In genomic region chr10:4663162-4663992, GRCh38 we compare ENCODE assay signal across 7 cellular contexts.
A peak's percentile ranks its signal among the peaks of the same experiment; 100 is the strongest.
DNase-seq lines count a peak whose midpoint lies in the region; ATAC-seq, FAIRE-seq and TF ChIP-seq lines count a peak whose summit lies in the region.

No MANE protein-coding gene starts in this region.

- peak; percentile 6; the same call in 1 of the 2 replicates for TF ChIP-seq RAD21 in IMR-90 (IDR thresholded peaks at IDR 0.05; ENCODE audit: low read length)

- peak; percentile 99 for FAIRE-seq in RCC 7860 (lab: Jason Lieb, UNC)

- no peaks in the 10 kb centered on the region for H4K20me1 ChIP-seq in IMR-90 (ENCODE audit: insufficient read depth, low read length)

- no peaks in the 10 kb centered on the region for H3K27me3 ChIP-seq in IMR-90 (ENCODE audit: control insufficient read depth, insufficient read depth, low read length)

- dilution Hi-C loops in IMR-90 (cut with HindIII; ENCODE audit: low sequenced_read_pairs, unreplicated experiment) = no loop called here

- H3K4ac ChIP-seq in IMR-90 (ENCODE audit: low read depth, low read length) = peak overlapping the region; percentile 100

- H3K9me3 ChIP-seq in IMR-90 (ENCODE audit: control insufficient read depth, insufficient read depth, low read length) = no peaks in the 10 kb centered on the region

- peak overlapping the region; percentile 98 for H3K18ac ChIP-seq in IMR-90 (ENCODE audit: low read depth, low read length)

- ATAC-seq in GM21737 (IDR thresholded peaks at IDR 0.05; ENCODE audit: unreplicated experiment) (peak; percentile 78), IMR-90 (ENCODE audit: low read depth) (peak; percentile 94), naive B cell (ENCODE audit: low read depth in 2 of 2) (peak; percentile 90 to 95)

- H3K4me1 ChIP-seq in IMR-90 (ENCODE audit: control insufficient read depth, insufficient read depth, low read length) = peaks cover 15% of the 10 kb centered on the region

- H4K91ac ChIP-seq in IMR-90 (ENCODE audit: insufficient read depth, low read depth, low read length) = peak overlapping the region; percentile 99

- in situ Hi-C loops in G401 (cut with HindIII; ENCODE audit: low sequenced_read_pairs) (no loop called here), IMR-90 (cut with MboI; ENCODE audit: low sequenced_read_pairs) (loop anchor here (5.0 to 10.0 kb wide), 2 partner anchors 419 to 881 kb away; no protein-coding TSS in a partner anchor)

- CTCF ChIA-PET in IMR-90 (lab: Yijun Ruan, JAX) = interaction anchor here (1.9 kb wide), 1 partner anchor 103 kb away, joined by 6 read pairs; no protein-coding TSS in a partner anchor

- peak overlapping the region; percentile 8; the same call in 1 of the 2 replicates for H3K4me3 ChIP-seq in IMR-90 (ENCODE audit: insufficient read depth, low read depth, low read length)
- H3K4me3 ChIP-seq in epithelial cell of proximal tubule (ENCODE audit: low read depth, low read length) = peak overlapping the region; percentile 21

- peak overlapping the region; percentile 100 for H2BK20ac ChIP-seq in IMR-90 (ENCODE audit: low read depth, low read length)

- DNase-seq in G401 (ENCODE audit: low spot score) = peak; percentile 64
- peak; percentile 99 for DNase-seq in IMR-90
- peak; percentile 100 for DNase-seq in RCC 7860 (ENCODE audit: low spot score)
- DNase-seq in epithelial cell of proximal tubule (ENCODE audit: low read depth) = peak; percentile 100
- peak; percentile 30 for DNase-seq in naive B cell
- no peak for DNase-seq in activated gamma-delta T cell (lab: John Stamatoyannopoulos, UW)

- peak overlapping the region; percentile 97 for H2BK15ac ChIP-seq in IMR-90 (ENCODE audit: low read depth, low read length)

- H3K4me2 ChIP-seq in IMR-90 (ENCODE audit: low read depth, low read length) = peak overlapping the region; percentile 80

- H2AK9ac ChIP-seq in IMR-90 (replicated peaks; ENCODE audit: low read depth, low read length, poor library complexity) = no peak overlapping the region

- H3K4me3 Mint-ChIP-seq in naive B cell = peak overlapping the region in 1 of 8 donors; percentile 29

- intact Hi-C loops in IMR-90 (cut with micrococcal nuclease) = loop anchor here (2.0 kb wide), 1 partner anchor 103 kb away; no protein-coding TSS in a partner anchor

- peak overlapping the region; percentile 71 for H3K9ac ChIP-seq in IMR-90 (ENCODE audit: low read depth, low read length)

- H2BK5ac ChIP-seq in IMR-90 (ENCODE audit: low read depth, low read length, poor library complexity, severe bottlenecking) = peak overlapping the region; percentile 100

- no peaks in the 10 kb centered on the region for H3K36me3 Mint-ChIP-seq in naive B cell

- peaks cover 7% of the 10 kb centered on the region; the same call in 1 of the 2 replicates for H3K9me1 ChIP-seq in IMR-90 (ENCODE audit: insufficient read depth, low read length)

- H2AK5ac ChIP-seq in IMR-90 (ENCODE audit: low read depth, low read length) = peak overlapping the region; percentile 62

- H3K9me3 Mint-ChIP-seq in naive B cell = peaks cover 0 to 2% (median 0%) of the 10 kb centered on the region in 7 donors

- peaks cover 8 to 12% (median 12%) of the 10 kb centered on the region in 3 donors for H3K4me1 Mint-ChIP-seq in naive B cell

- H3K56ac ChIP-seq in IMR-90 (ENCODE audit: extremely low read depth, insufficient read depth, low read length) = peak overlapping the region; percentile 99

- whole genome bisulfite sequencing in IMR-90 (ENCODE audit: extremely low coverage in 2 of 2, insufficient read length in 1 of 2), 2 experiments = 0% methylated on average over 1 of the region's 9 CpGs; no CpG with 5 or more reads in 1 of the 2 experiments

- H4K8ac ChIP-seq in IMR-90 (ENCODE audit: low read depth in 2 of 2, low read length in 2 of 2) = peak overlapping the region; percentile 94 to 97

- H3K27ac Mint-ChIP-seq in naive B cell = peak overlapping the region in 1 of 6 donors; percentile 80

- H3K23ac ChIP-seq in IMR-90 (ENCODE audit: low read depth, low read length) = peak overlapping the region; percentile 95

- POLR2A ChIA-PET in IMR-90 (lab: Charles Lee; ENCODE audit: unreplicated experiment) = interaction anchor here (0.6 to 1.0 kb wide), 3 partner anchors 191 to 878 kb away, joined by 4 to 11 read pairs (median 6); partner anchors contain the start of gene KLF6

- H2AFZ ChIP-seq in IMR-90 (replicated peaks; ENCODE audit: low read length, poor library complexity) = peak overlapping the region; percentile 59

- H3K14ac ChIP-seq in IMR-90 (replicated peaks; ENCODE audit: low read depth, low read length) = peak overlapping the region; percentile 98

- H3K36me3 ChIP-seq in IMR-90 (ENCODE audit: control insufficient read depth, insufficient read depth, low read length) = no peaks in the 10 kb centered on the region

- H3K27ac ChIP-seq in IMR-90 (ENCODE audit: insufficient read depth, low read length) = peak overlapping the region; percentile 92

- H4K5ac ChIP-seq in IMR-90 (ENCODE audit: low read depth, low read length) = peak overlapping the region; percentile 76

- BruUV-seq in IMR-90 (replicated peaks; lab: Mats Ljungman, UMichigan) = no TSS peak

- H3K79me1 ChIP-seq in IMR-90 (ENCODE audit: low read depth in 1 of 2, low read length in 2 of 2) = peaks cover 0 to 14% of the 10 kb centered on the region in 2 experiments; a peak in 3 of 4 replicates

- TF ChIP-seq CTCF in IMR-90 (conservative IDR thresholded peaks at IDR 0.05; ENCODE audit: low read depth, low read length) = no peak
- TF ChIP-seq CTCF in epithelial cell of proximal tubule (conservative IDR thresholded peaks at IDR 0.05; ENCODE audit: low read depth, low read length) = no peak

- H3K27me3 Mint-ChIP-seq in naive B cell = peaks cover 0 to 8% (median 6%) of the 10 kb centered on the region in 3 donors

- H2BK120ac ChIP-seq in IMR-90 (ENCODE audit: low read depth, low read length) = peak overlapping the region; percentile 100

- peak; percentile 86 for TF ChIP-seq POLR2A in IMR-90 (IDR thresholded peaks at IDR 0.05; ENCODE audit: low read depth, low read length)

TF ChIP-seq in IMR-90, 13 proteins besides CTCF, POLR2A, EP300 and RAD21:
- no peak for TF ChIP-seq SMC3 (IDR thresholded peaks at IDR 0.05; ENCODE audit: low read depth, low read length)
- TF ChIP-seq CEBPB (IDR thresholded peaks at IDR 0.05; ENCODE audit: low read depth, low read length) = peak; percentile 72; the same call in 1 of the 2 replicates
- peak; percentile 96 for TF ChIP-seq FOS (IDR thresholded peaks at IDR 0.05; ENCODE audit: low read depth, low read length)
- no peak for TF ChIP-seq CHD1 (IDR thresholded peaks at IDR 0.05; ENCODE audit: low read depth, low read length)
- TF ChIP-seq MAFK (IDR thresholded peaks at IDR 0.05; ENCODE audit: low read depth, low read length) = peak; percentile 69
- TF ChIP-seq MXI1 (IDR thresholded peaks at IDR 0.05; ENCODE audit: borderline replicate concordance, low read depth, low read length) = peak; percentile 79; the same call in 1 of the 2 replicates
- TF ChIP-seq RFX5 (IDR thresholded peaks at IDR 0.05; ENCODE audit: low read depth, low read length) = peak; percentile 64
- no peak for TF ChIP-seq RCOR1 (IDR thresholded peaks at IDR 0.05; ENCODE audit: insufficient replicate concordance, low read length)
- peak; percentile 77 for TF ChIP-seq BHLHE40 (IDR thresholded peaks at IDR 0.05; ENCODE audit: low read depth, low read length)
- no peak for TF ChIP-seq MAZ (IDR thresholded peaks at IDR 0.05; ENCODE audit: borderline replicate concordance, low read depth, low read length)
- TF ChIP-seq NFE2L2 (IDR thresholded peaks at IDR 0.05; ENCODE audit: low read depth, low read length) = no peak
- no peak for TF ChIP-seq ELK1 (IDR thresholded peaks at IDR 0.05; ENCODE audit: borderline replicate concordance, low read depth, low read length)
- TF ChIP-seq, protein P1, sequence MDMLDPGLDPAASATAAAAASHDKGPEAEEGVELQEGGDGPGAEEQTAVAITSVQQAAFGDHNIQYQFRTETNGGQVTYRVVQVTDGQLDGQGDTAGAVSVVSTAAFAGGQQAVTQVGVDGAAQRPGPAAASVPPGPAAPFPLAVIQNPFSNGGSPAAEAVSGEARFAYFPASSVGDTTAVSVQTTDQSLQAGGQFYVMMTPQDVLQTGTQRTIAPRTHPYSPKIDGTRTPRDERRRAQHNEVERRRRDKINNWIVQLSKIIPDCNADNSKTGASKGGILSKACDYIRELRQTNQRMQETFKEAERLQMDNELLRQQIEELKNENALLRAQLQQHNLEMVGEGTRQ (IDR thresholded peaks at IDR 0.05; ENCODE audit: low read depth, low read length) = peak; percentile 76
